In genomic region chr17:1713878-1714487, GRCh38 we compare ENCODE assay signal across 8 cellular contexts. TPM values are rescaled to one million over a fixed set of nuclear protein-coding genes. Genes with fewer than 3 reads are reported as not detected.
DNase-seq lines count a peak whose midpoint lies in the region; ATAC-seq and TF ChIP-seq lines count a peak whose summit lies in the region.

No MANE protein-coding gene starts in this region.

- peak overlapping the region; percentile 53 for H3K27ac Mint-ChIP-seq in T-helper 1 cell treated with Interleukin-12 subunit alpha and Interleukin-12 subunit beta and Interleukin-4 antibody, amounts not matched to agents 30 μg/mL and 1 μg/mL, for 36 hours

- peak overlapping the region; percentile 39 for H2BK120ac ChIP-seq in mesenchymal stem cell (ENCODE audit: low read depth, low read length)

- peaks cover 5% of the 10 kb centered on the region for H3K79me1 ChIP-seq in mesenchymal stem cell (replicated peaks; ENCODE audit: low read length, poor library complexity, severe bottlenecking)

- peaks cover 40% of the 10 kb centered on the region for H3K4me1 Mint-ChIP-seq in T-helper 1 cell treated with Interleukin-12 subunit alpha and Interleukin-12 subunit beta and Interleukin-4 antibody, amounts not matched to agents 30 μg/mL and 1 μg/mL, for 36 hours (ENCODE audit: low read depth)

- H3K23ac ChIP-seq in mesenchymal stem cell (ENCODE audit: low read length in 2 of 2) = peak overlapping the region in 1 of 2 experiments; percentile 48

- peak overlapping the region; percentile 99 for H3K27ac ChIP-seq in mesenchymal stem cell (ENCODE audit: low read length, poor library complexity, severe bottlenecking)

- ATAC-seq in HG02610 (IDR thresholded peaks at IDR 0.05; ENCODE audit: unreplicated experiment) (no peak), HG02571 (IDR thresholded peaks at IDR 0.05; ENCODE audit: unreplicated experiment) (no peak)

- H3K27me3 Mint-ChIP-seq in T-helper 1 cell treated with Interleukin-12 subunit alpha and Interleukin-12 subunit beta and Interleukin-4 antibody, amounts not matched to agents 30 μg/mL and 1 μg/mL, for 36 hours (ENCODE audit: low read depth) = peaks cover 20% of the 10 kb centered on the region

- no peaks in the 10 kb centered on the region for H3K9me3 ChIP-seq in mesenchymal stem cell (ENCODE audit: control insufficient read depth, low read length)

- peak overlapping the region; percentile 59 for H4K91ac ChIP-seq in mesenchymal stem cell (ENCODE audit: low read length)

- H3K27me3 ChIP-seq in mesenchymal stem cell (ENCODE audit: control insufficient read depth in 1 of 2, insufficient read depth in 1 of 2, low read length in 2 of 2) = no peaks in the 10 kb centered on the region

- H2BK5ac ChIP-seq in mesenchymal stem cell (ENCODE audit: low read depth, low read length, poor library complexity, severe bottlenecking) = peak overlapping the region; percentile 87

- peak; percentile 29 for TF ChIP-seq CTCF in cardiac fibroblast (IDR thresholded peaks at IDR 0.05; ENCODE audit: low read depth, low read length)

- no peak overlapping the region for H2BK15ac ChIP-seq in mesenchymal stem cell (ENCODE audit: low read depth, poor library complexity, severe bottlenecking)

- no peak overlapping the region for H2AFZ ChIP-seq in mesenchymal stem cell (ENCODE audit: low read depth, low read length)

- peak overlapping the region; percentile 87 for H3K4me2 ChIP-seq in mesenchymal stem cell (ENCODE audit: low read length, poor library complexity, severe bottlenecking)

- no peaks in the 10 kb centered on the region for H3K9me3 Mint-ChIP-seq in T-helper 1 cell treated with Interleukin-12 subunit alpha and Interleukin-12 subunit beta and Interleukin-4 antibody, amounts not matched to agents 30 μg/mL and 1 μg/mL, for 36 hours

- H2AK5ac ChIP-seq in mesenchymal stem cell (ENCODE audit: low read length, severe bottlenecking) = peak overlapping the region; percentile 90

- H3K36me3 Mint-ChIP-seq in T-helper 1 cell treated with Interleukin-12 subunit alpha and Interleukin-12 subunit beta and Interleukin-4 antibody, amounts not matched to agents 30 μg/mL and 1 μg/mL, for 36 hours (ENCODE audit: low read depth) = peaks cover 32% of the 10 kb centered on the region

- peak overlapping the region in 1 of 2 experiments; percentile 43 for H2BK12ac ChIP-seq in mesenchymal stem cell (ENCODE audit: low read length in 2 of 2)

- peak overlapping the region in 1 of 2 experiments; percentile 28 for H3K4ac ChIP-seq in mesenchymal stem cell (ENCODE audit: low read depth in 1 of 2, low read length in 2 of 2)

- peak overlapping the region; percentile 93 for H3K9ac ChIP-seq in mesenchymal stem cell (ENCODE audit: low read length)

- peak overlapping the region; percentile 19 to 64 for H3K14ac ChIP-seq in mesenchymal stem cell (ENCODE audit: low read length in 2 of 2)

- DNase-seq in T-helper 1 cell (no peak), NCI-H226 (peak; percentile 43), cardiac fibroblast (ENCODE audit: low read depth in 2 of 2) (peak in 1 of 2 donors; percentile 58), mesenchymal stem cell (peak; percentile 50), ureter (ENCODE audit: low spot score) (no peak)

- H3K4me1 ChIP-seq in mesenchymal stem cell (ENCODE audit: control insufficient read depth, insufficient read depth, low read depth, low read length) = peaks cover 43% of the 10 kb centered on the region

- H3K4me3 ChIP-seq in cardiac fibroblast (replicated peaks in 1 of 2; ENCODE audit: low read depth in 2 of 2, low read length in 2 of 2) (peak overlapping the region; percentile 93 to 95), mesenchymal stem cell (ENCODE audit: insufficient read depth in 1 of 2, low read depth in 1 of 2, low read length in 2 of 2) (peak overlapping the region; percentile 85 to 92)

- peak overlapping the region; percentile 82 for H3K4me3 Mint-ChIP-seq in T-helper 1 cell treated with Interleukin-12 subunit alpha and Interleukin-12 subunit beta and Interleukin-4 antibody, amounts not matched to agents 30 μg/mL and 1 μg/mL, for 36 hours

- peaks cover 35 to 36% of the 10 kb centered on the region in 2 experiments for H3K36me3 ChIP-seq in mesenchymal stem cell (ENCODE audit: control insufficient read depth in 1 of 2, insufficient read depth in 2 of 2, low read depth in 1 of 2, low read length in 2 of 2)

- no peak overlapping the region for H4K8ac ChIP-seq in mesenchymal stem cell (ENCODE audit: low read length)

- 3% methylated on average over 11 of the region's 11 CpGs for WGBS in mesenchymal stem cell

- peak overlapping the region; percentile 67 to 95 for H3K18ac ChIP-seq in mesenchymal stem cell (ENCODE audit: low read depth in 1 of 2, low read length in 2 of 2)

RNA-seq across cellular contexts. Expression of gene TLCD2, which starts 3.8 kb away (rescaled TPM):
- polyA plus RNA-seq in mesenchymal stem cell (2013, experiment 1 of 2) = 5.7 TPM
- polyA plus RNA-seq in mesenchymal stem cell (2013, experiment 2 of 2) = 5.4 TPM
- total RNA-seq in ureter = 9.2 TPM

RNA-seq across cellular contexts. Expression of gene WDR81, which starts 10.5 kb away (rescaled TPM):
- polyA plus RNA-seq in mesenchymal stem cell (2013, experiment 1 of 2) = 15.3 TPM
- 15.6 TPM for polyA plus RNA-seq in mesenchymal stem cell (2013, experiment 2 of 2)
- 29.5 TPM for total RNA-seq in ureter

RNA-seq across cellular contexts. Expression of gene SERPINF2, which starts 28.7 kb away (rescaled TPM):
- 0.03 TPM for polyA plus RNA-seq in mesenchymal stem cell (2013, experiment 1 of 2)
- 0.01 TPM for polyA plus RNA-seq in mesenchymal stem cell (2013, experiment 2 of 2)
- 7.1 TPM for total RNA-seq in ureter

RNA-seq across cellular contexts. Expression of gene PRPF8, which starts 29.3 kb away (rescaled TPM):
- polyA plus RNA-seq in mesenchymal stem cell (2013, experiment 1 of 2) = 89.1 TPM
- polyA plus RNA-seq in mesenchymal stem cell (2013, experiment 2 of 2) = 80.8 TPM
- total RNA-seq in ureter = 396 TPM

RNA-seq across cellular contexts. Expression of gene SERPINF1, which starts 47.9 kb away (rescaled TPM):
- polyA plus RNA-seq in mesenchymal stem cell (2013, experiment 1 of 2) = 83.0 TPM
- 81.2 TPM for polyA plus RNA-seq in mesenchymal stem cell (2013, experiment 2 of 2)
- 238 TPM for total RNA-seq in ureter

Comparison
In these comparisons a context has a peak if more than half of its experiments do, and no peak if none do; other contexts are left out.
1. DNase-seq: peak in NCI-H226 (single experiment) and mesenchymal stem cell (single experiment); none in T-helper 1 cell (0 of 5) and ureter (single experiment).